1 cellular context compared by ENCODE assay signal in genomic region chr15:62717496-62717895, GRCh38.
TF ChIP-seq lines count a peak whose summit lies in the region.

No MANE protein-coding gene starts in this region.

TF ChIP-seq in GM23338, 12 proteins besides CTCF, POLR2A, EP300 and RAD21:
- no peak for TF ChIP-seq ZNF462 (CRISPR knock-in tag; IDR thresholded peaks at IDR 0.05)
- TF ChIP-seq ETS1 (IDR thresholded peaks at IDR 0.05), result no peak
- TF ChIP-seq REST (IDR thresholded peaks at IDR 0.05; ENCODE audit: unreplicated experiment), result no peak
- TF ChIP-seq ZNF331 (CRISPR knock-in tag; IDR thresholded peaks at IDR 0.05; ENCODE audit: low read depth), result no peak
- TF ChIP-seq NANOG (IDR thresholded peaks at IDR 0.05; ENCODE audit: borderline replicate concordance), result no peak
- TF ChIP-seq JUNB (IDR thresholded peaks at IDR 0.05; ENCODE audit: unreplicated experiment), result no peak
- TF ChIP-seq CREB1 (CRISPR knock-in tag; IDR thresholded peaks at IDR 0.05; ENCODE audit: low read depth), result no peak
- TF ChIP-seq EZH2 (IDR thresholded peaks at IDR 0.05; ENCODE audit: low read depth, unreplicated experiment), result no peak
- TF ChIP-seq POLR2AphosphoS5 (IDR thresholded peaks at IDR 0.05; ENCODE audit: low read depth), result no peak
